In genomic region chrX:154998204-154998880, GRCh38 we compare ENCODE assay signal across 27 cellular contexts.
"Had no signal": no experiment of that assay in that cellular context is flagged by ENCODE, and none has a peak within 500 bp of the region (broad histone marks: within the 10 kb centered on the region; RNA-seq: fewer than 3 reads in every experiment).

No MANE protein-coding gene starts in this region.

- H3K79me2 ChIP-seq: parathyroid adenoma had no signal

- H3K4me1 ChIP-seq: parathyroid adenoma, psoas muscle, right lobe of liver, sigmoid colon, stomach, thyroid gland, tibial nerve, upper lobe of left lung, vagina had no signal

- FAIRE-seq: small intestine, urothelium cell line had no signal

- DNase-seq: naive thymus-derived CD8-positive, alpha-beta T cell; nephron progenitor cell; nucleus accumbens; posterior cingulate gyrus; psoas muscle; right cardiac atrium; right lobe of liver; sigmoid colon; small intestine; stimulated activated CD4-positive, alpha-beta T cell treated with anti-CD3 and anti-CD28 coated beads, Interleukin-15, amount 100 ng/mL, for 24 hours; stimulated activated CD4-positive, alpha-beta T cell treated with anti-CD3 and anti-CD28 coated beads, Interleukin-2, amount 100 ng/mL, for 24 hours; stimulated activated CD4-positive, alpha-beta T cell treated with anti-CD3 and anti-CD28 coated beads, Interleukin-2, amount 100 ng/mL, for 48 hours; stimulated activated CD4-positive, alpha-beta T cell treated with anti-CD3 and anti-CD28 coated beads, Interleukin-4, amount 100 ng/mL, for 24 hours; stimulated activated naive B cell treated with anti-CD40 and anti-IgM and Interleukin-4, amounts not matched to agents 10 μg/mL and 1 μg/mL and 100 μg/mL, for 72 hours; stimulated activated naive CD4-positive, alpha-beta T cell treated with Interleukin-2 at 50 U/mL for 16 hours; stomach; thyroid gland; trophoblast cell; upper lobe of left lung had no signal

- H3K4me3 ChIP-seq: psoas muscle, right lobe of liver, sigmoid colon, stomach, thoracic aorta, thyroid gland, tibial nerve, upper lobe of left lung, vagina had no signal

- H3K9me3 ChIP-seq: neutrophil, psoas muscle, right lobe of liver, sigmoid colon, stomach, thoracic aorta, thyroid gland, tibial nerve, upper lobe of left lung, vagina had no signal

- H3K9ac ChIP-seq: parathyroid adenoma had no signal

- H3K27me3 ChIP-seq: neutrophil, right lobe of liver, sigmoid colon, stomach, thyroid gland, tibial nerve, upper lobe of left lung, vagina had no signal

- H3K27ac ChIP-seq: neutrophil, parathyroid adenoma, psoas muscle, right lobe of liver, sigmoid colon, stomach, thoracic aorta, thyroid gland, tibial nerve, upper lobe of left lung, vagina had no signal

- ATAC-seq: naive thymus-derived CD8-positive, alpha-beta T cell; natural killer cell treated with Interleukin-12 subunit alpha and Interleukin-12 subunit beta and Interleukin-15 and Interleukin-18, amount 100 ng/mL, for 72 hours; psoas muscle; right cardiac atrium; right lobe of liver; stimulated activated effector memory CD8-positive, alpha-beta T cell treated with anti-CD3 and anti-CD28 coated beads, Interleukin-12 subunit alpha, Interleukin-12 subunit beta, amount 100 ng/mL, for 72 hours; stimulated activated naive B cell treated with anti-CD40 and anti-IgM and Interleukin-4, amounts not matched to agents 10 μg/mL and 1 μg/mL and 100 μg/mL, for 72 hours had no signal

- H2AFZ ChIP-seq: parathyroid adenoma had no signal

- H3K36me3 ChIP-seq: neutrophil, right lobe of liver, sigmoid colon, stomach, thoracic aorta, thyroid gland, tibial nerve, upper lobe of left lung, vagina had no signal
